13 cellular contexts compared by ENCODE assay signal in the genomic region with DNA sequence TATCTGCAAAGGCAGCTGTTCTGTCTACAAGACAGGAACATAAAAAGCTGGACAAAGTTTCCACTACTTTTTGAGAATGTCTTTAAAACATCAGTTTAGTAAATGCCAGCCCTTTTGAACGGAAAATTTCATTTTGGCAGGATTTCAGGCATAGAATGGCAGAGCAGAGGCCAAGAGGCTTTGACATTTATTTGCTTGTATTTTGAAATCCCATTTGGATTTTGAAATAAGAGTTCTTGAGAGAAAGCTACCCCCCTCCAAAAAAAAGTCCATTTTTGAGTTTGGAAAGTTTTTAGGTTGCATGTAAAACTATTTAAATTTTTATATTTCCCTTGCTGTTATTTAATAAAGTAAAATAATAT. TPM values are rescaled to one million over a fixed set of nuclear protein-coding genes. Genes with fewer than 3 reads are reported as not detected.
A peak's percentile ranks its signal among the peaks of the same experiment; 100 is the strongest.
DNase-seq lines count a peak whose midpoint lies in the region; ATAC-seq and TF ChIP-seq lines count a peak whose summit lies in the region.
"Had no signal": no experiment of that assay in that cellular context is flagged by ENCODE, and none has a peak within 500 bp of the region (broad histone marks: within the 10 kb centered on the region; RNA-seq: fewer than 3 reads in every experiment).

No MANE protein-coding gene starts in this region.

- 100% methylated on average over 1 of the region's 1 CpG for WGBS in mesenchymal stem cell
- 9 to 29% methylated on average over 1 of the region's 1 CpG for WGBS in tibial nerve, 2 donors

- intact Hi-C loops in left ventricle myocardium superior (cut with micrococcal nuclease): no loop called here

- DNase-seq in cardiac muscle cell (ENCODE audit: low read depth in 1 of 2, low spot score in 1 of 2) (peak in 1 of 2 donors; percentile 44), left ventricle myocardium superior (no peak), coronary artery (ENCODE audit: low spot score) (no peak), mesenchymal stem cell (no peak), tibial nerve (ENCODE audit: low spot score in 2 of 2) (no peak), NCI-H226 (no peak), NCI-H2081 (lab: John Stamatoyannopoulos, UW) (no peak)
- no peak for DNase-seq in activated T-cell treated with anti-CD3 and anti-CD28 coated beads, Interleukin-2, amount 50 U/mL, for 48 hours
- DNase-seq: activated CD4-positive, alpha-beta T cell treated with anti-CD3 and anti-CD28 coated beads for 4 hours; activated T-cell treated with anti-CD3 and anti-CD28 coated beads, Interleukin-2, amount 50 U/mL, for 24 hours; NCI-H1105 treated with DMSO at 0.1 percent for 48 hours; NCI-H524 had no signal

- no peak overlapping the region for H3K18ac ChIP-seq in mesenchymal stem cell (ENCODE audit: low read depth in 1 of 2, low read length in 2 of 2)

- H3K4ac ChIP-seq in mesenchymal stem cell (ENCODE audit: low read depth in 1 of 2, low read length in 2 of 2): no peak overlapping the region

- H4K91ac ChIP-seq in mesenchymal stem cell (ENCODE audit: low read length): no peak overlapping the region

- TF ChIP-seq EP300 in tibial nerve (IDR thresholded peaks at IDR 0.05): peak in 1 of 2 donors; percentile 45

- no peak for ATAC-seq in left ventricle myocardium superior

- peak overlapping the region; percentile 17 for H2AK5ac ChIP-seq in mesenchymal stem cell (ENCODE audit: low read length, severe bottlenecking)

- H3K4me1 ChIP-seq in cardiac muscle cell (ENCODE audit: low read depth): peaks cover 16% of the 10 kb centered on the region
- H3K4me1 ChIP-seq in mesenchymal stem cell (ENCODE audit: control insufficient read depth, insufficient read depth, low read depth, low read length): peaks cover 1% of the 10 kb centered on the region
- H3K4me1 ChIP-seq in tibial nerve: peaks cover 0 to 19% (median 3%) of the 10 kb centered on the region in 4 donors

- no peaks in the 10 kb centered on the region for H3K9me3 ChIP-seq in cardiac muscle cell (ENCODE audit: low read depth)
- H3K9me3 ChIP-seq in mesenchymal stem cell (ENCODE audit: control insufficient read depth, low read length): no peaks in the 10 kb centered on the region
- H3K9me3 ChIP-seq in tibial nerve: no peaks in the 10 kb centered on the region

- H3K27me3 ChIP-seq in cardiac muscle cell (no peaks in the 10 kb centered on the region), mesenchymal stem cell (ENCODE audit: control insufficient read depth in 1 of 2, insufficient read depth in 1 of 2, low read length in 2 of 2) (no peaks in the 10 kb centered on the region), tibial nerve (no peaks in the 10 kb centered on the region)

- TF ChIP-seq CTCF in cardiac muscle cell (IDR thresholded peaks at IDR 0.05; ENCODE audit: low read depth, low read length) (no peak), coronary artery (IDR thresholded peaks at IDR 0.05) (no peak), tibial nerve (IDR thresholded peaks at IDR 0.05) (no peak)

- H3K4me3 ChIP-seq in cardiac muscle cell (no peak overlapping the region), coronary artery (peak overlapping the region; percentile 93), mesenchymal stem cell (ENCODE audit: insufficient read depth in 1 of 2, low read depth in 1 of 2, low read length in 2 of 2) (peak overlapping the region in 1 of 2 experiments; percentile 94), tibial nerve (peak overlapping the region; percentile 22 to 73 (median 54))

- peak overlapping the region; percentile 79 for H3K27ac ChIP-seq in cardiac muscle cell
- peak overlapping the region; percentile 90 to 96 for H3K27ac ChIP-seq in coronary artery
- no peak overlapping the region for H3K27ac ChIP-seq in mesenchymal stem cell (ENCODE audit: low read length, poor library complexity, severe bottlenecking)
- peak overlapping the region; percentile 70 to 96 (median 82) for H3K27ac ChIP-seq in tibial nerve
- H3K27ac ChIP-seq: RWPE1 had no signal

- H3K36me3 ChIP-seq in cardiac muscle cell: no peaks in the 10 kb centered on the region
- no peaks in the 10 kb centered on the region for H3K36me3 ChIP-seq in mesenchymal stem cell (ENCODE audit: control insufficient read depth in 1 of 2, insufficient read depth in 2 of 2, low read depth in 1 of 2, low read length in 2 of 2)
- H3K36me3 ChIP-seq in tibial nerve: no peaks in the 10 kb centered on the region

- no peak overlapping the region for H2AFZ ChIP-seq in mesenchymal stem cell (ENCODE audit: low read depth, low read length)

- no peak overlapping the region for H3K4me2 ChIP-seq in mesenchymal stem cell (ENCODE audit: low read length, poor library complexity, severe bottlenecking)

- H2BK5ac ChIP-seq in mesenchymal stem cell (ENCODE audit: low read depth, low read length, poor library complexity, severe bottlenecking): no peak overlapping the region

- no peak overlapping the region for H2BK120ac ChIP-seq in mesenchymal stem cell (ENCODE audit: low read depth, low read length)

- H3K79me1 ChIP-seq in mesenchymal stem cell (replicated peaks; ENCODE audit: low read length, poor library complexity, severe bottlenecking): peaks cover 1% of the 10 kb centered on the region

- H3K14ac ChIP-seq in mesenchymal stem cell (ENCODE audit: low read length in 2 of 2): no peak overlapping the region

- H2BK15ac ChIP-seq in mesenchymal stem cell (ENCODE audit: low read depth, poor library complexity, severe bottlenecking): no peak overlapping the region

- no peak overlapping the region for H2BK12ac ChIP-seq in mesenchymal stem cell (ENCODE audit: low read length in 2 of 2)

- TF ChIP-seq POLR2A in tibial nerve (IDR thresholded peaks at IDR 0.05): no peak

- no peak overlapping the region for H4K8ac ChIP-seq in mesenchymal stem cell (ENCODE audit: low read length)

- H3K9ac ChIP-seq in mesenchymal stem cell (ENCODE audit: low read length): peak overlapping the region; percentile 97

- no peak overlapping the region for H3K23ac ChIP-seq in mesenchymal stem cell (ENCODE audit: low read length in 2 of 2)

RNA-seq across cellular contexts. Expression of a gene that starts 3.1 kb away (rescaled TPM):
- total RNA-seq in cardiac muscle cell: 70.3 and 73.1 TPM in 2 replicates
- 93.7 and 116 TPM in 2 replicates for polyA plus RNA-seq in cardiac muscle cell
- total RNA-seq in left ventricle myocardium superior: 29.8 TPM
- 47.3 TPM for polyA plus RNA-seq in mesenchymal stem cell (2013, experiment 1 of 2)
- 49.7 TPM for polyA plus RNA-seq in mesenchymal stem cell (2013, experiment 2 of 2)
- 10 to 100 TPM in 3 of 4 donors, 1 to 10 TPM in 1; 8.4 to 13.3 (median 10.5) TPM for total RNA-seq in tibial nerve
